ENCODE assay signal across 8 cellular contexts in the genomic region with DNA sequence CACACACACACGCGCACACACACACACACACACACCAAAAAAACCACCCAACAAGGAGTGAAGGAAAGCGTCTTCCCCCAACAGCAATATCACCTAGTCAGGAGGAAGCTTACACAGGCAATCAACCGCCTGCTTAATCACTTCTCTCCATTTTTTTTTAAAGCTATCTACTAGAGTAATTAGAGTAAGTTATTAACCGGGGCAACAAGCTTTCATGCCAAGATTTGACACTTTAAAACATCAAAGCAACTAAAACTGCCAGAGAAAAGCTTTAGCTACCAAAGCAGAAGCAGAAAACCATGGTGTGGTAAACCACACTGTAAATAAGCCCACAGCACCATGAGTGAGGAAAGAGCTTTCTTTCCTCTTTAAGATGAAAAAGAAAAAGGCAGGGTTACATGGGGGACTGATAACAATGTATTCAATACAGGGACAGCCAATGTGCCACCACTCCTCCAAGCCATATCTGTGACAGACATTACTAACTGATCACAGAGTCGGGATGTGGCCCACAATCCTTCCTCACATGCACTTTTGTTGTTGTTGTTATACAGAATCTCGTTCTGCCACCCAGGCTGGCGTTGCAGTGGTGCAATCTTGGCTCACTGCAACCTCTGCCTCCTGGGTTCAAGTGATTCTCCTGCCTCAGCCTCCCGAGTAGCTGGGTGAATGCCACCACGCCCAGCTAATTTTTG.
A peak's percentile ranks its signal among the peaks of the same experiment; 100 is the strongest.
DNase-seq lines count a peak whose midpoint lies in the region; ATAC-seq and TF ChIP-seq lines count a peak whose summit lies in the region.

No MANE protein-coding gene starts in this region.

- H3K9ac ChIP-seq in fibroblast of lung (ENCODE audit: insufficient read depth, low read length), result no peak overlapping the region

- H3K4me1 Mint-ChIP-seq in type B pancreatic cell (ENCODE audit: unreplicated experiment), result peaks cover 11% of the 10 kb centered on the region

- H3K36me3 Mint-ChIP-seq in type B pancreatic cell, result no peaks in the 10 kb centered on the region

- H3K9me3 ChIP-seq in Peyer's patch (no peaks in the 10 kb centered on the region), fibroblast of lung (ENCODE audit: control insufficient read depth, insufficient read depth, low read depth, low read length) (no peaks in the 10 kb centered on the region)

- peaks cover 0 to 8% (median 0%) of the 10 kb centered on the region in 4 donors for H3K4me1 ChIP-seq in Peyer's patch
- no peaks in the 10 kb centered on the region for H3K4me1 ChIP-seq in fibroblast of lung (ENCODE audit: control insufficient read depth, extremely low read depth, insufficient read depth, low read length)

- H3K9me3 Mint-ChIP-seq in type B pancreatic cell, result no peaks in the 10 kb centered on the region

- H3K27me3 Mint-ChIP-seq in type B pancreatic cell, result no peaks in the 10 kb centered on the region

- TF ChIP-seq CTCF in Peyer's patch (IDR thresholded peaks at IDR 0.05) (no peak), fibroblast of lung (conservative IDR thresholded peaks at IDR 0.05 in 1 of 2, IDR thresholded peaks at IDR 0.05 in 1 of 2; ENCODE audit: low read depth in 1 of 2, low read length in 2 of 2) (no peak), type B pancreatic cell (conservative IDR thresholded peaks at IDR 0.05) (no peak)

- H3K27ac ChIP-seq in Peyer's patch, result peak overlapping the region in 1 of 4 donors; percentile 19
- no peak overlapping the region for H3K27ac ChIP-seq in fibroblast of lung (ENCODE audit: insufficient read depth, low read length)

- peak overlapping the region; percentile 60 for H3K4me2 ChIP-seq in fibroblast of lung (ENCODE audit: extremely low read depth, insufficient read depth, low read length)

- H3K36me3 ChIP-seq in Peyer's patch (no peaks in the 10 kb centered on the region), fibroblast of lung (ENCODE audit: control insufficient read depth, insufficient read depth, low read length) (no peaks in the 10 kb centered on the region)

- no peaks in the 10 kb centered on the region for H3K79me2 ChIP-seq in fibroblast of lung (ENCODE audit: control insufficient read depth, insufficient read depth, low read length)

- peak; percentile 6 for DNase-seq in activated naive CD4-positive, alpha-beta T cell treated with Interleukin-2 at 50 U/mL for 16 hours
- DNase-seq in activated naive CD4-positive, alpha-beta T cell (lab: John Stamatoyannopoulos, UW), result no peak
- DNase-seq in Peyer's patch (no peak), fibroblast of lung (ENCODE audit: low read depth in 2 of 2) (peak in 1 of 2 donors; percentile 20), type B pancreatic cell (ENCODE audit: extremely low spot score, unreplicated experiment) (no peak), NCI-H748 treated with DMSO at 0.1 percent for 48 hours (lab: John Stamatoyannopoulos, UW) (no peak), NCI-H2171 (lab: John Stamatoyannopoulos, UW) (no peak)

- H3K4me3 Mint-ChIP-seq in type B pancreatic cell, result peak overlapping the region; percentile 2

- no peak for TF ChIP-seq POLR2A in Peyer's patch (IDR thresholded peaks at IDR 0.05)

- no peak for ATAC-seq in HG03565 (IDR thresholded peaks at IDR 0.05; ENCODE audit: unreplicated experiment)

- no peak overlapping the region for H3K27ac Mint-ChIP-seq in type B pancreatic cell

- H4K20me1 ChIP-seq in fibroblast of lung (ENCODE audit: control insufficient read depth, extremely low read depth, insufficient read depth, low read length), result no peaks in the 10 kb centered on the region

- H3K27me3 ChIP-seq in Peyer's patch, result no peaks in the 10 kb centered on the region
- no peaks in the 10 kb centered on the region for H3K27me3 ChIP-seq in fibroblast of lung (ENCODE audit: control insufficient read depth, insufficient read depth, low read length)

- H3K4me3 ChIP-seq in Peyer's patch (peak overlapping the region; percentile 18 to 38 (median 21)), fibroblast of lung (replicated peaks in 1 of 4; ENCODE audit: control extremely low read depth in 1 of 4, insufficient read depth in 1 of 4, low read depth in 3 of 4, low read length in 4 of 4) (peak overlapping the region in 2 of 4 experiments; percentile 12 to 69)

- no peak overlapping the region for H2AFZ ChIP-seq in fibroblast of lung (ENCODE audit: low read length)
